In genomic region chr9:33076031-33076359, GRCh38 we compare ENCODE assay signal across 8 cellular contexts. TPM values are rescaled to one million over a fixed set of nuclear protein-coding genes. Genes with fewer than 3 reads are reported as not detected.
DNase-seq lines count a peak whose midpoint lies in the region; ATAC-seq, FAIRE-seq and TF ChIP-seq lines count a peak whose summit lies in the region.

No MANE protein-coding gene starts in this region.

- peak overlapping the region; percentile 96 to 100 (median 100) for H3K27ac Mint-ChIP-seq in naive thymus-derived CD8-positive, alpha-beta T cell

- H2BK15ac ChIP-seq in H1 (ENCODE audit: low read length): no peak overlapping the region

- peak overlapping the region; percentile 84 to 95 for H3K4me2 ChIP-seq in H1 (ENCODE audit: insufficient read depth in 1 of 2, low read depth in 2 of 2, low read length in 2 of 2)

- peak overlapping the region; percentile 38; the same call in 1 of the 2 replicates for H3K18ac ChIP-seq in H1 (ENCODE audit: extremely low read depth, low read length)

- H3K27me3 ChIP-seq in NT2/D1 (ENCODE audit: insufficient read depth, insufficient read length) (no peaks in the 10 kb centered on the region), H1 (replicated peaks in 1 of 4; ENCODE audit: control insufficient read depth in 3 of 4, extremely low read depth in 1 of 4, insufficient read depth in 3 of 4, low read length in 3 of 4) (no peaks in the 10 kb centered on the region)

- H3K4ac ChIP-seq in H1 (replicated peaks; ENCODE audit: insufficient read length, low read depth, low read length): peak overlapping the region; percentile 36

- peaks cover 4% of the 10 kb centered on the region; the same call in 1 of the 2 replicates for H3K79me1 ChIP-seq in H1 (ENCODE audit: low read depth, low read length)

- no peak overlapping the region for H2BK20ac ChIP-seq in H1 (ENCODE audit: low read length)

- H3K36me3 ChIP-seq in NT2/D1 (ENCODE audit: insufficient read depth, insufficient read length, low read length) (peaks cover 38% of the 10 kb centered on the region), H1 (ENCODE audit: control insufficient read depth in 2 of 4, insufficient read depth in 4 of 4, low read length in 3 of 4) (peaks cover 2 to 28% (median 13%) of the 10 kb centered on the region in 4 experiments; a peak in 5 of 8 replicates)

- 7% methylated on average over 8 of the region's 8 CpGs; no CpG with 5 or more reads in 1 of the 2 experiments for WGBS in H1 (ENCODE audit: extremely low coverage in 1 of 2, insufficient coverage in 1 of 2, insufficient read length in 1 of 2, insufficient replicate concordance in 2 of 2, low coverage in 1 of 2, low lambda C conversion rate in 2 of 2, missing lambda C conversion rate in 1 of 2), 2 experiments

- ATAC-seq in naive thymus-derived CD8-positive, alpha-beta T cell: peak in 1 of 2 donors; percentile 13
- ATAC-seq in HG03342 (IDR thresholded peaks at IDR 0.05; ENCODE audit: unreplicated experiment): no peak

- H3K4me3 Mint-ChIP-seq in naive thymus-derived CD8-positive, alpha-beta T cell: peak overlapping the region; percentile 92 to 100 (median 99)

- H3K27ac ChIP-seq in H1 (ENCODE audit: low read depth, low read length): peak overlapping the region; percentile 85

- POLR2A ChIA-PET in H1 (lab: Charles Lee; ENCODE audit: partially characterized antibody): interaction anchor here (0.8 to 2.6 kb wide), 17 partner anchors 8 to 305 kb away, joined by 3 to 18 read pairs (median 4); partner anchors contain the start of genes DNAJA1 and NFX1
- POLR2A ChIA-PET in naive thymus-derived CD8-positive, alpha-beta T cell (lab: Charles Lee): interaction anchor here (0.5 to 2.3 kb wide), 21 partner anchors 9 to 525 kb away, joined by 3 to 19 read pairs (median 3); partner anchors contain the start of genes B4GALT1, BAG1, CHMP5 and DNAJA1
- POLR2A ChIA-PET in GM10248 (lab: Yijun Ruan, JAX): interaction anchor here (0.9 to 1.4 kb wide), 2 partner anchors 49 to 51 kb away, joined by 3 to 5 read pairs; partner anchors contain the start of gene DNAJA1

- DNase-seq in GM19239 (ENCODE audit: insufficient read length, low spot score) (no peak), NT2/D1 (ENCODE audit: low read depth, low spot score) (no peak), H1 (ENCODE audit: low read depth in 1 of 2, low spot score in 2 of 2) (no peak), GM10248 (ENCODE audit: extremely low spot score) (no peak)
- no peak for DNase-seq in naive thymus-derived CD8-positive, alpha-beta T cell
- no peak for DNase-seq in stimulated activated CD4-positive, alpha-beta T cell treated with anti-CD3 and anti-CD28 coated beads, Interleukin-4, amount 100 ng/mL, for 24 hours
- no peak for DNase-seq in stimulated activated naive CD4-positive, alpha-beta T cell treated with Interleukin-2 at 50 U/mL for 16 hours (lab: John Stamatoyannopoulos, UW)

- H4K20me1 ChIP-seq in H1 (replicated peaks in 1 of 2; ENCODE audit: control insufficient read depth in 1 of 2, insufficient read depth in 2 of 2, low read length in 2 of 2): peaks cover 0 to 4% of the 10 kb centered on the region in 2 experiments

- H2BK120ac ChIP-seq in H1 (replicated peaks; ENCODE audit: low read depth, low read length): no peak overlapping the region

- TF ChIP-seq EP300 in H1 (IDR thresholded peaks at IDR 0.05; ENCODE audit: borderline replicate concordance in 1 of 2, low read depth in 2 of 2, low read length in 2 of 2): no peak

- H3K36me3 Mint-ChIP-seq in naive thymus-derived CD8-positive, alpha-beta T cell: peaks cover 0 to 39% (median 0%) of the 10 kb centered on the region in 3 donors

- H3K27me3 Mint-ChIP-seq in naive thymus-derived CD8-positive, alpha-beta T cell: peaks cover 0 to 2% (median 0%) of the 10 kb centered on the region in 5 donors

- peak overlapping the region; percentile 84; the same call in 1 of the 2 replicates for H2BK5ac ChIP-seq in H1 (ENCODE audit: low read depth, low read length)

- peak overlapping the region; percentile 80; the same call in 1 of the 2 replicates for H2AFZ ChIP-seq in H1 (ENCODE audit: low read length)

- CTCF ChIA-PET in H1 (lab: Charles Lee; ENCODE audit: partially characterized antibody) (interaction anchor here (1.0 to 1.8 kb wide), 3 partner anchors 9 to 157 kb away, joined by 4 to 6 read pairs (median 4); no protein-coding TSS in a partner anchor), GM10248 (lab: Yijun Ruan, JAX) (interaction anchor here (0.7 to 2.0 kb wide), 6 partner anchors 8 to 151 kb away, joined by 3 to 12 read pairs (median 4); no protein-coding TSS in a partner anchor)

- no peaks in the 10 kb centered on the region for H3K9me3 Mint-ChIP-seq in naive thymus-derived CD8-positive, alpha-beta T cell

- H3K9me3 ChIP-seq in NT2/D1 (ENCODE audit: insufficient read depth, low read length) (no peaks in the 10 kb centered on the region), H1 (ENCODE audit: insufficient read depth in 2 of 2, low read depth in 1 of 2, low read length in 1 of 2) (no peaks in the 10 kb centered on the region)

- H3K56ac ChIP-seq in H1 (replicated peaks; ENCODE audit: insufficient read length, low read depth, low read length): peak overlapping the region; percentile 17

- H3K4me3 ChIP-seq in NT2/D1 (ENCODE audit: insufficient read length, low read depth) (peak overlapping the region; percentile 100), H1 (ENCODE audit: extremely low read depth in 1 of 4, insufficient read depth in 2 of 4, low read depth in 3 of 4, low read length in 4 of 4) (peak overlapping the region; percentile 91 to 99 (median 94))

- peaks cover 13 to 39% of the 10 kb centered on the region in 2 experiments for H3K79me2 ChIP-seq in H1 (ENCODE audit: control insufficient read depth in 1 of 2, insufficient read depth in 2 of 2, low read length in 2 of 2)

- H3K4me1 Mint-ChIP-seq in naive thymus-derived CD8-positive, alpha-beta T cell: peaks cover 23 to 57% (median 49%) of the 10 kb centered on the region in 4 donors

- H4K91ac ChIP-seq in H1 (replicated peaks; ENCODE audit: insufficient read length, low read length): peak overlapping the region; percentile 57

- H3K23me2 ChIP-seq in H1 (ENCODE audit: low read depth, low read length): peaks cover 6% of the 10 kb centered on the region

- H4K5ac ChIP-seq in H1 (ENCODE audit: insufficient read length, low read depth, low read length): peak overlapping the region; percentile 63

- H3K4me1 ChIP-seq in NT2/D1 (ENCODE audit: insufficient read depth, insufficient read length): no peaks in the 10 kb centered on the region
- H3K4me1 ChIP-seq in H1 (replicated peaks in 1 of 4; ENCODE audit: control insufficient read depth in 3 of 4, insufficient read depth in 4 of 4, low read length in 3 of 4): no peaks in the 10 kb centered on the region; a peak in 1 of 7 replicates

- H3K14ac ChIP-seq in H1 (ENCODE audit: insufficient read length): no peak overlapping the region

- no peak overlapping the region for H2AK5ac ChIP-seq in H1 (ENCODE audit: low read depth, low read length)

- H4K8ac ChIP-seq in H1 (ENCODE audit: extremely low read depth, insufficient read depth, low read length): peak overlapping the region; percentile 99; the same call in 1 of the 2 replicates

- H2BK12ac ChIP-seq in H1 (ENCODE audit: low read depth, low read length): no peak overlapping the region

- FAIRE-seq in GM19239 (lab: Jason Lieb, UNC) (peak; percentile 86), H1 (lab: Jason Lieb, UNC) (no peak)

- peak overlapping the region; percentile 100 for H3K9ac ChIP-seq in NT2/D1 (ENCODE audit: insufficient read length, low read depth)
- peak overlapping the region; percentile 93 to 97 (median 96) for H3K9ac ChIP-seq in H1 (replicated peaks in 1 of 4; ENCODE audit: extremely low read depth in 1 of 4, low read depth in 3 of 4, low read length in 3 of 4)

- TF ChIP-seq POLR2A in H1 (IDR thresholded peaks at IDR 0.05; ENCODE audit: control extremely low read depth in 1 of 2, low read depth in 2 of 2, low read length in 2 of 2): no peak

- TF ChIP-seq RAD21 in H1 (IDR thresholded peaks at IDR 0.05 in 1 of 2, conservative IDR thresholded peaks at IDR 0.05 in 1 of 2; ENCODE audit: low read depth in 2 of 2, low read length in 2 of 2): no peak

- TF ChIP-seq CTCF in H1 (IDR thresholded peaks at IDR 0.05; ENCODE audit: control extremely low read depth in 1 of 3, insufficient read depth in 1 of 3, low read depth in 1 of 3, low read length in 3 of 3) (no peak), GM10248 (IDR thresholded peaks at IDR 0.05; ENCODE audit: control extremely low read depth, extremely low read depth, low read depth, missing control alignments) (no peak)

- no peak overlapping the region for H3K23ac ChIP-seq in H1 (ENCODE audit: insufficient read length)

TF ChIP-seq in H1, 55 proteins besides CTCF, POLR2A, EP300 and RAD21:
- TF ChIP-seq CBX8 (IDR thresholded peaks at IDR 0.05; ENCODE audit: borderline replicate concordance, low read depth, low read length) (no peak), NANOG (IDR thresholded peaks at IDR 0.05; ENCODE audit: insufficient read depth, low read depth, low read length, poor library complexity, severe bottlenecking) (no peak), BACH1 (IDR thresholded peaks at IDR 0.05; ENCODE audit: low read length) (no peak), PHF8 (conservative IDR thresholded peaks at IDR 0.05; ENCODE audit: low read depth, low read length) (no peak)

RNA-seq across cellular contexts. Expression of gene SMU1, which starts 0.5 kb away (rescaled TPM):
- total RNA-seq in H1 (2021; fragmentation: NEBNext Ultra II Directional; extraction: Animal tissue kit (Norgen Biotek cat#: 25700)): 25.2 and 26.0 TPM in 2 replicates
- 6.5 and 8.4 TPM in 2 replicates for polyA plus RNA-seq in H1 (2011; rRNA removed)
- polyA plus RNA-seq in H1 (2011; cell fraction: cytosol; rRNA removed): 10.7 TPM
- polyA plus RNA-seq in H1 (2011; cell fraction: nucleus; rRNA removed): 4.8 TPM
- 15.7 to 24.6 TPM (median 17.7 TPM) in 4 replicates for polyA plus RNA-seq in H1 (2012, experiment 1 of 2)
- polyA plus RNA-seq in H1 (2012, experiment 2 of 2): 2.2 TPM
- polyA plus RNA-seq in H1 (2013, experiment 1 of 2): 11.1 TPM
- 11.1 TPM for polyA plus RNA-seq in H1 (2013, experiment 2 of 2)
- polyA minus RNA-seq in H1 (2011; rRNA and poly(A)+ RNA removed): 23.3 and 27.1 TPM in 2 replicates
- polyA minus RNA-seq in H1 (2011; cell fraction: cytosol; rRNA and poly(A)+ RNA removed): 14.6 TPM
- polyA minus RNA-seq in H1 (2011; cell fraction: nucleus; rRNA and poly(A)+ RNA removed): 8.9 TPM
- total RNA-seq in naive thymus-derived CD8-positive, alpha-beta T cell: 10 to 100 TPM; 29.5 to 30.9 TPM
- polyA plus RNA-seq in naive thymus-derived CD8-positive, alpha-beta T cell: 10 to 100 TPM; 19.5 to 24.3 (median 23.7) TPM

RNA-seq across cellular contexts. Expression of gene DNAJA1, which starts 50.9 kb away (rescaled TPM):
- 159 and 169 TPM in 2 replicates for total RNA-seq in H1 (2021; fragmentation: NEBNext Ultra II Directional; extraction: Animal tissue kit (Norgen Biotek cat#: 25700))
- 26.4 and 54.4 TPM in 2 replicates for polyA plus RNA-seq in H1 (2011; rRNA removed)
- polyA plus RNA-seq in H1 (2011; cell fraction: cytosol; rRNA removed): 71.6 TPM
- polyA plus RNA-seq in H1 (2011; cell fraction: nucleus; rRNA removed): 19.5 TPM
- 107 to 156 TPM (median 119 TPM) in 4 replicates for polyA plus RNA-seq in H1 (2012, experiment 1 of 2)
- polyA plus RNA-seq in H1 (2012, experiment 2 of 2): 16.9 TPM
- polyA plus RNA-seq in H1 (2013, experiment 1 of 2): 109 TPM
- 112 TPM for polyA plus RNA-seq in H1 (2013, experiment 2 of 2)
- polyA minus RNA-seq in H1 (2011; rRNA and poly(A)+ RNA removed): 60.3 and 63.9 TPM in 2 replicates
- polyA minus RNA-seq in H1 (2011; cell fraction: cytosol; rRNA and poly(A)+ RNA removed): 68.3 TPM
- polyA minus RNA-seq in H1 (2011; cell fraction: nucleus; rRNA and poly(A)+ RNA removed): 45.2 TPM
- 10 to 100 TPM; 70.7 to 71.3 TPM for total RNA-seq in naive thymus-derived CD8-positive, alpha-beta T cell
- 100 to 1,000 TPM in 1 of 3 donors, 10 to 100 TPM in 2; 62.8 to 101 (median 70.7) TPM for polyA plus RNA-seq in naive thymus-derived CD8-positive, alpha-beta T cell
